In genomic region chr3:185825379-185825638, GRCh38 we compare ENCODE assay signal across 7 cellular contexts. TPM values are rescaled to one million over a fixed set of nuclear protein-coding genes. Genes with fewer than 3 reads are reported as not detected.
DNase-seq lines count a peak whose midpoint lies in the region; ATAC-seq lines count a peak whose summit lies in the region.

No MANE protein-coding gene starts in this region.

- H3K36me3 ChIP-seq in SJCRH30 = no peaks in the 10 kb centered on the region; the same call in 1 of the 2 replicates

- no peaks in the 10 kb centered on the region for H3K36me3 Mint-ChIP-seq in stimulated activated effector memory CD8-positive, alpha-beta T cell treated with anti-CD3 and anti-CD28 coated beads, Interleukin-12 subunit alpha, Interleukin-12 subunit beta, amount 100 ng/mL, for 72 hours

- no peaks in the 10 kb centered on the region for H3K27me3 ChIP-seq in SJCRH30

- H3K9me3 Mint-ChIP-seq in stimulated activated effector memory CD8-positive, alpha-beta T cell treated with anti-CD3 and anti-CD28 coated beads, Interleukin-12 subunit alpha, Interleukin-12 subunit beta, amount 100 ng/mL, for 72 hours = no peaks in the 10 kb centered on the region

- peaks cover 16% of the 10 kb centered on the region for H3K4me1 ChIP-seq in SJCRH30

- DNase-seq in SJCRH30 (no peak), germinal center (ENCODE audit: low spot score) (peak; percentile 47), NCI-H69 (lab: John Stamatoyannopoulos, UW) (no peak)
- no peak for DNase-seq in stimulated activated effector memory CD8-positive, alpha-beta T cell treated with anti-CD3 and anti-CD28 coated beads, Interleukin-12 subunit alpha, Interleukin-12 subunit beta, amount 100 ng/mL, for 72 hours (ENCODE audit: low spot score in 2 of 2)

- H3K4me1 Mint-ChIP-seq in stimulated activated effector memory CD8-positive, alpha-beta T cell treated with anti-CD3 and anti-CD28 coated beads, Interleukin-12 subunit alpha, Interleukin-12 subunit beta, amount 100 ng/mL, for 72 hours = peaks cover 9% of the 10 kb centered on the region

- H3K27ac Mint-ChIP-seq in stimulated activated effector memory CD8-positive, alpha-beta T cell treated with anti-CD3 and anti-CD28 coated beads, Interleukin-12 subunit alpha, Interleukin-12 subunit beta, amount 100 ng/mL, for 72 hours = no peak overlapping the region

- no peaks in the 10 kb centered on the region for H3K9me3 ChIP-seq in SJCRH30 (replicated peaks)

- H3K4me3 ChIP-seq in SJCRH30 = peak overlapping the region; percentile 94

- H3K4me3 Mint-ChIP-seq in stimulated activated effector memory CD8-positive, alpha-beta T cell treated with anti-CD3 and anti-CD28 coated beads, Interleukin-12 subunit alpha, Interleukin-12 subunit beta, amount 100 ng/mL, for 72 hours = peak overlapping the region; percentile 76

- H3K27ac ChIP-seq in SJCRH30 = peak overlapping the region; percentile 70

- ATAC-seq in GM21576 (IDR thresholded peaks at IDR 0.05; ENCODE audit: unreplicated experiment) (peak; percentile 18), HG03354 (IDR thresholded peaks at IDR 0.05; ENCODE audit: poor library complexity, severe bottlenecking, unreplicated experiment) (no peak), HG03571 (IDR thresholded peaks at IDR 0.05; ENCODE audit: unreplicated experiment) (no peak)
- ATAC-seq in stimulated activated effector memory CD8-positive, alpha-beta T cell treated with anti-CD3 and anti-CD28 coated beads, Interleukin-12 subunit alpha, Interleukin-12 subunit beta, amount 100 ng/mL, for 72 hours = no peak

RNA-seq across cellular contexts. Expression of gene IGF2BP2, which starts 0.5 kb away (rescaled TPM):
- total RNA-seq in SJCRH30 (2014; rRNA removed; shearing (Covaris generic)) = 45.8 and 50.6 TPM in 2 replicates
